In genomic region chr22:44348963-44349950, GRCh38 we compare ENCODE assay signal across 15 cellular contexts. TPM values are rescaled to one million over a fixed set of nuclear protein-coding genes. Genes with fewer than 3 reads are reported as not detected.
DNase-seq lines count a peak whose midpoint lies in the region; ATAC-seq and TF ChIP-seq lines count a peak whose summit lies in the region.
"Had no signal": no experiment of that assay in that cellular context is flagged by ENCODE, and none has a peak within 500 bp of the region (broad histone marks: within the 10 kb centered on the region; RNA-seq: fewer than 3 reads in every experiment).

No MANE protein-coding gene starts in this region.

- H3K79me2 ChIP-seq in GM23338 (replicated peaks; ENCODE audit: insufficient read depth) (no peaks in the 10 kb centered on the region), osteoblast (ENCODE audit: insufficient read depth, low read length) (no peaks in the 10 kb centered on the region)

- no peaks in the 10 kb centered on the region; the same call in 2 of the 3 replicates for H3K36me3 Mint-ChIP-seq in GM23338 (ENCODE audit: low read depth)
- no peaks in the 10 kb centered on the region for H3K36me3 Mint-ChIP-seq in CD4-positive, alpha-beta memory T cell
- H3K36me3 Mint-ChIP-seq: CD4-positive, CD25-positive, alpha-beta regulatory T cell had no signal

- H3K27ac ChIP-seq in GM23338 (ENCODE audit: low read depth) (no peak overlapping the region), RWPE1 (peak overlapping the region; percentile 17; the same call in 1 of the 2 replicates), osteoblast (ENCODE audit: low read depth, low read length) (no peak overlapping the region)
- no peak overlapping the region for H3K27ac ChIP-seq in CD4-positive, alpha-beta memory T cell (ENCODE audit: low read depth, low read length)
- H3K27ac ChIP-seq: HL-60 had no signal

- H3K4me3 ChIP-seq in GM23338: no peak overlapping the region
- H3K4me3 ChIP-seq in foreskin fibroblast (ENCODE audit: low read depth in 1 of 2, low read length in 2 of 2): no peak overlapping the region
- no peak overlapping the region for H3K4me3 ChIP-seq in osteoblast (ENCODE audit: insufficient read depth, low read length)
- no peak overlapping the region for H3K4me3 ChIP-seq in CD4-positive, alpha-beta memory T cell (ENCODE audit: low read length in 2 of 2)

- intact Hi-C loops in CD4-positive, alpha-beta memory T cell (cut with micrococcal nuclease): no loop called here

- no peaks in the 10 kb centered on the region for H3K27me3 ChIP-seq in GM23338 (ENCODE audit: insufficient read depth)
- H3K27me3 ChIP-seq in osteoblast (ENCODE audit: insufficient read depth, low read length): peaks cover 16% of the 10 kb centered on the region
- no peaks in the 10 kb centered on the region for H3K27me3 ChIP-seq in CD4-positive, alpha-beta memory T cell (ENCODE audit: insufficient read depth, low read length)

- H3K9me3 Mint-ChIP-seq in GM23338: no peaks in the 10 kb centered on the region
- H3K9me3 Mint-ChIP-seq in CD4-positive, alpha-beta memory T cell: no peaks in the 10 kb centered on the region
- H3K9me3 Mint-ChIP-seq: CD4-positive, CD25-positive, alpha-beta regulatory T cell; HFFc6 had no signal

- ATAC-seq in GM23338 (peak; percentile 12; the same call in 1 of the 3 replicates), GM18873 (IDR thresholded peaks at IDR 0.05; ENCODE audit: low FRiP score, unreplicated experiment) (no peak)

- H3K4me2 ChIP-seq in GM23338: no peak overlapping the region
- no peak overlapping the region for H3K4me2 ChIP-seq in osteoblast (ENCODE audit: insufficient read depth, low read length)

- POLR2A ChIA-PET in RWPE1 (lab: Yijun Ruan, JAX; ENCODE audit: low non-redundant PET): no interaction called here
- POLR2A ChIA-PET in CD4-positive, alpha-beta memory T cell (lab: Charles Lee; ENCODE audit: partially characterized antibody): no interaction called here

- H4K20me1 ChIP-seq in GM23338 (replicated peaks; ENCODE audit: insufficient read depth) (no peaks in the 10 kb centered on the region), osteoblast (ENCODE audit: insufficient read depth, low read length) (no peaks in the 10 kb centered on the region)

- H3F3A ChIP-seq in GM23338 (replicated peaks; ENCODE audit: low read depth): no peaks in the 10 kb centered on the region

- H3K36me3 ChIP-seq in GM23338 (ENCODE audit: insufficient read depth) (no peaks in the 10 kb centered on the region), osteoblast (ENCODE audit: insufficient read depth, low read length) (no peaks in the 10 kb centered on the region)
- H3K36me3 ChIP-seq in CD4-positive, alpha-beta memory T cell (ENCODE audit: insufficient read depth, low read length): no peaks in the 10 kb centered on the region

- DNase-seq in GM23338 (ENCODE audit: low spot score) (no peak), RWPE1 (ENCODE audit: low spot score) (no peak), foreskin fibroblast (peak; percentile 39 to 45), osteoblast (ENCODE audit: insufficient read length, low spot score, missing footprints) (peak; percentile 78)
- DNase-seq in CD4-positive, alpha-beta memory T cell: no peak
- DNase-seq in activated effector memory CD4-positive, alpha-beta T cell treated with Interleukin-2 at 50 U/mL for 16 hours: no peak
- DNase-seq: CD4-positive, CD25-positive, alpha-beta regulatory T cell; DMS79 treated with DMSO at 0.1 percent for 48 hours; GDM1; HFFc6; KBM-7; NCI-H1092; NCI-H1694 treated with DMSO at 0.1 percent for 48 hours had no signal

- H2AFZ ChIP-seq in GM23338: no peak overlapping the region
- H2AFZ ChIP-seq in osteoblast (ENCODE audit: low read length): no peak overlapping the region

- TF ChIP-seq CTCF in GM23338 (conservative IDR thresholded peaks at IDR 0.05; ENCODE audit: low read depth in 2 of 2): 0 out of 4 replicates have a peak, but pooled peaks of 1 of the 2 experiments have one; percentile 7
- no peak for TF ChIP-seq CTCF in RWPE1 (conservative IDR thresholded peaks at IDR 0.05; ENCODE audit: low read depth)
- no peak for TF ChIP-seq CTCF in foreskin fibroblast (IDR thresholded peaks at IDR 0.05; ENCODE audit: low read depth, low read length)
- no peak for TF ChIP-seq CTCF in osteoblast (IDR thresholded peaks at IDR 0.05; ENCODE audit: extremely low read depth, low read depth, low read length)

- H3K27ac Mint-ChIP-seq in GM23338: no peak overlapping the region
- H3K27ac Mint-ChIP-seq in CD4-positive, alpha-beta memory T cell: no peak overlapping the region
- H3K27ac Mint-ChIP-seq: CD4-positive, CD25-positive, alpha-beta regulatory T cell; HFFc6 had no signal

- H3K4me1 ChIP-seq in GM23338 (ENCODE audit: insufficient read depth) (no peaks in the 10 kb centered on the region), osteoblast (ENCODE audit: insufficient read depth, low read length) (peaks cover 15% of the 10 kb centered on the region)
- H3K4me1 ChIP-seq in CD4-positive, alpha-beta memory T cell (ENCODE audit: insufficient read depth, low read length): no peaks in the 10 kb centered on the region

- peaks cover 27% of the 10 kb centered on the region for H3K4me1 Mint-ChIP-seq in GM23338
- H3K4me1 Mint-ChIP-seq in CD4-positive, alpha-beta memory T cell: peaks cover 3 to 4% (median 3%) of the 10 kb centered on the region in 4 donors
- H3K4me1 Mint-ChIP-seq: CD4-positive, CD25-positive, alpha-beta regulatory T cell had no signal

- H3K9me3 ChIP-seq in osteoblast (ENCODE audit: low read depth, low read length): no peaks in the 10 kb centered on the region
- H3K9me3 ChIP-seq in CD4-positive, alpha-beta memory T cell (ENCODE audit: control insufficient read depth in 1 of 2, low read length in 2 of 2): no peaks in the 10 kb centered on the region

- no peak overlapping the region for H3K4me3 Mint-ChIP-seq in GM23338
- H3K4me3 Mint-ChIP-seq in CD4-positive, alpha-beta memory T cell: no peak overlapping the region
- H3K4me3 Mint-ChIP-seq: CD4-positive, CD25-positive, alpha-beta regulatory T cell; HFFc6 had no signal

- peaks cover 11% of the 10 kb centered on the region for H3K27me3 Mint-ChIP-seq in GM23338 (ENCODE audit: insufficient read depth, low read depth, poor library complexity)
- peaks cover 14 to 20% of the 10 kb centered on the region in 2 donors for H3K27me3 Mint-ChIP-seq in CD4-positive, alpha-beta memory T cell

- CTCF ChIA-PET in RWPE1 (lab: Yijun Ruan, JAX): no interaction called here
- CTCF ChIA-PET in CD4-positive, alpha-beta memory T cell (lab: Charles Lee; ENCODE audit: partially characterized antibody): no interaction called here

- H3K9me2 ChIP-seq in GM23338 (ENCODE audit: insufficient read depth): no peaks in the 10 kb centered on the region

TF ChIP-seq in GM23338, 12 proteins besides CTCF, POLR2A, EP300 and RAD21 (continues in another document):
- no peak for TF ChIP-seq NANOG (IDR thresholded peaks at IDR 0.05; ENCODE audit: borderline replicate concordance)
- TF ChIP-seq CREB1 (CRISPR knock-in tag; IDR thresholded peaks at IDR 0.05; ENCODE audit: low read depth): no peak
- no peak for TF ChIP-seq ZNF331 (CRISPR knock-in tag; IDR thresholded peaks at IDR 0.05; ENCODE audit: low read depth)
- no peak for TF ChIP-seq STAT1 (IDR thresholded peaks at IDR 0.05; ENCODE audit: unreplicated experiment)
- TF ChIP-seq ETS1 (IDR thresholded peaks at IDR 0.05): no peak
- TF ChIP-seq EZH2 (IDR thresholded peaks at IDR 0.05; ENCODE audit: low read depth, unreplicated experiment): no peak
- no peak for TF ChIP-seq JUNB (IDR thresholded peaks at IDR 0.05; ENCODE audit: unreplicated experiment)
- TF ChIP-seq POLR2AphosphoS5 (IDR thresholded peaks at IDR 0.05; ENCODE audit: low read depth): no peak
- no peak for TF ChIP-seq EZH2phosphoT487 (IDR thresholded peaks at IDR 0.05; ENCODE audit: unreplicated experiment)

RNA-seq across cellular contexts. Expression of gene SHISAL1, which starts 36.5 kb away (rescaled TPM):
- 3.4 and 4.3 TPM in 2 replicates for total RNA-seq in GM23338 (2014; rRNA removed; shearing (Covaris generic))
- 0.64 and 0.71 TPM in 2 replicates for polyA plus RNA-seq in GM23338 (2016; fragmentation: Nextera tagmentation; extraction: Ambion mirVana)
- 52.5 and 57.2 TPM in 2 replicates for total RNA-seq in osteoblast
- not detected for total RNA-seq in CD4-positive, alpha-beta memory T cell
- not detected for polyA plus RNA-seq in CD4-positive, alpha-beta memory T cell
- total RNA-seq: CD4-positive, CD25-positive, alpha-beta regulatory T cell; HFFc6 had no signal
- polyA plus RNA-seq: CD4-positive, CD25-positive, alpha-beta regulatory T cell had no signal

Comparison
In these comparisons a context has a peak if more than half of its experiments do, and no peak if none do; other contexts are left out.
1. DNase-seq: peak in foreskin fibroblast (2 of 2) and osteoblast (single experiment); none in GM23338 (single experiment), RWPE1 (single experiment), CD4-positive, alpha-beta memory T cell (0 of 5) and activated effector memory CD4-positive, alpha-beta T cell treated with Interleukin-2 at 50 U/mL for 16 hours (single experiment).
2. RNA of gene SHISAL1, which starts 36.5 kb away (total RNA-seq): 52.5 to 57.2 TPM in osteoblast; 3.4 to 4.3 TPM in GM23338 and not detected in CD4-positive, alpha-beta memory T cell; every median in the first group is over 10 times any median in the second.